In genomic region chr2:24482256-24482971, GRCh38 we compare ENCODE assay signal across 23 cellular contexts. TPM values are rescaled to one million over a fixed set of nuclear protein-coding genes. Genes with fewer than 3 reads are reported as not detected.
A peak's percentile ranks its signal among the peaks of the same experiment; 100 is the strongest.
DNase-seq lines count a peak whose midpoint lies in the region; TF ChIP-seq lines count a peak whose summit lies in the region.
"Had no signal": no experiment of that assay in that cellular context is flagged by ENCODE, and none has a peak within 500 bp of the region (broad histone marks: within the 10 kb centered on the region; RNA-seq: fewer than 3 reads in every experiment).

No MANE protein-coding gene starts in this region.

- H3K27ac Mint-ChIP-seq in neural progenitor cell (no peak overlapping the region), type B pancreatic cell (no peak overlapping the region)
- H3K27ac Mint-ChIP-seq: activated CD4-positive, alpha-beta T cell treated with anti-CD3 and anti-CD28 coated beads, Interleukin-2, amount 10 ng/mL, durations not matched to agents 7 days and 5 days; activated naive CD8-positive, alpha-beta T cell; activated T-helper 17 cell treated with anti-CD3 and anti-CD28 coated beads, Interleukin-2, amount 50 U/mL, for 72 hours; stimulated activated naive CD8-positive, alpha-beta T cell treated with anti-CD3 and anti-CD28 coated beads, Interleukin-15, Interleukin-2, amounts not matched to agents 100 ng/mL and 50 ng/mL, for 24 hours had no signal

- TF ChIP-seq CTCF in LNCaP clone FGC (IDR thresholded peaks at IDR 0.05; ENCODE audit: control insufficient read depth, extremely low read depth, insufficient read depth) (no peak), neural progenitor cell (IDR thresholded peaks at IDR 0.05) (no peak), type B pancreatic cell (conservative IDR thresholded peaks at IDR 0.05) (no peak)

- H3K4me3 Mint-ChIP-seq in neural progenitor cell (no peak overlapping the region), type B pancreatic cell (no peak overlapping the region)
- H3K4me3 Mint-ChIP-seq: activated CD4-positive, alpha-beta T cell treated with anti-CD3 and anti-CD28 coated beads, Interleukin-2, amount 10 ng/mL, durations not matched to agents 7 days and 5 days; activated naive CD8-positive, alpha-beta T cell; activated T-helper 17 cell treated with anti-CD3 and anti-CD28 coated beads, Interleukin-2, amount 50 U/mL, for 72 hours; CD4-positive, alpha-beta memory T cell; stimulated activated naive CD8-positive, alpha-beta T cell treated with anti-CD3 and anti-CD28 coated beads, Interleukin-15, Interleukin-2, amounts not matched to agents 100 ng/mL and 50 ng/mL, for 24 hours had no signal

- no peaks in the 10 kb centered on the region for H3K79me2 ChIP-seq in neural progenitor cell (ENCODE audit: low read depth)

- H3K9ac ChIP-seq in neural progenitor cell = no peak overlapping the region

- H3K4me2 ChIP-seq in neural progenitor cell = no peak overlapping the region

- H3K27ac ChIP-seq in neural progenitor cell = no peak overlapping the region
- H3K27ac ChIP-seq: gastrocnemius medialis had no signal

- H4K20me1 ChIP-seq in neural progenitor cell (ENCODE audit: low read depth) = no peaks in the 10 kb centered on the region

- H3K9me3 Mint-ChIP-seq in neural progenitor cell (peaks cover 5% of the 10 kb centered on the region), type B pancreatic cell (no peaks in the 10 kb centered on the region)

- no peaks in the 10 kb centered on the region for H3K27me3 ChIP-seq in neural progenitor cell
- H3K27me3 ChIP-seq: gastrocnemius medialis had no signal

- H2AFZ ChIP-seq in neural progenitor cell (replicated peaks) = peak overlapping the region; percentile 24

- peak; percentile 84 for DNase-seq in CD1c-positive myeloid dendritic cell (ENCODE audit: extremely low spot score)
- peak; percentile 45 for DNase-seq in LNCaP clone FGC (ENCODE audit: low read depth)
- DNase-seq in erythroblast (lab: John Stamatoyannopoulos, UW) = peak; percentile 93 to 94
- no peak for DNase-seq in neural progenitor cell (ENCODE audit: low spot score)
- no peak for DNase-seq in NCI-H446 (lab: John Stamatoyannopoulos, UW)
- no peak for DNase-seq in type B pancreatic cell (ENCODE audit: extremely low spot score, unreplicated experiment)
- DNase-seq in NCI-H2196 (lab: John Stamatoyannopoulos, UW; ENCODE audit: unreplicated experiment) = no peak
- DNase-seq: activated CD4-positive, alpha-beta T cell treated with anti-CD3 and anti-CD28 coated beads, Interleukin-2, amount 10 ng/mL, durations not matched to agents 7 days and 5 days; activated CD8-positive, alpha-beta memory T cell treated with anti-CD3 and anti-CD28 coated beads, Interleukin-2, amount 50 U/mL, for 4 hours; CD4-positive, alpha-beta memory T cell; DMS53; effector CD4-positive, alpha-beta T cell; gastrocnemius medialis; GF-D8; islet precursor cell; KG1; NCI-H187; NCI-H748 treated with DMSO at 0.1 percent for 48 hours; retina; stimulated activated CD4-positive, alpha-beta T cell treated with anti-CD3 and anti-CD28 coated beads, Interleukin-4, amount 100 ng/mL, for 24 hours had no signal

- H3K9me3 ChIP-seq in neural progenitor cell (ENCODE audit: low read depth) = no peaks in the 10 kb centered on the region
- H3K9me3 ChIP-seq: gastrocnemius medialis had no signal

- H3K4me1 Mint-ChIP-seq in neural progenitor cell = no peaks in the 10 kb centered on the region
- peaks cover 5% of the 10 kb centered on the region for H3K4me1 Mint-ChIP-seq in type B pancreatic cell (ENCODE audit: unreplicated experiment)
- H3K4me1 Mint-ChIP-seq: activated CD4-positive, alpha-beta T cell treated with anti-CD3 and anti-CD28 coated beads, Interleukin-2, amount 10 ng/mL, durations not matched to agents 7 days and 5 days; activated T-helper 17 cell treated with anti-CD3 and anti-CD28 coated beads, Interleukin-2, amount 50 U/mL, for 72 hours; CD4-positive, alpha-beta memory T cell had no signal

- no peak overlapping the region for H3K4me3 ChIP-seq in LNCaP clone FGC (ENCODE audit: low read depth, low read length)
- H3K4me3 ChIP-seq in neural progenitor cell = no peak overlapping the region
- H3K4me3 ChIP-seq: gastrocnemius medialis had no signal

- TF ChIP-seq POLR2A in erythroblast (IDR thresholded peaks at IDR 0.05; ENCODE audit: low read length) = peak; percentile 53

- no peaks in the 10 kb centered on the region for H3K36me3 ChIP-seq in neural progenitor cell
- H3K36me3 ChIP-seq: gastrocnemius medialis had no signal

- H3K4me1 ChIP-seq in neural progenitor cell = no peaks in the 10 kb centered on the region
- H3K4me1 ChIP-seq: gastrocnemius medialis had no signal

- H3K36me3 Mint-ChIP-seq in neural progenitor cell (no peaks in the 10 kb centered on the region), type B pancreatic cell (no peaks in the 10 kb centered on the region)
- H3K36me3 Mint-ChIP-seq: activated naive CD8-positive, alpha-beta T cell; CD4-positive, alpha-beta memory T cell had no signal

- H3F3A ChIP-seq in neural progenitor cell (ENCODE audit: low read depth) = no peaks in the 10 kb centered on the region

- H3K27me3 Mint-ChIP-seq in neural progenitor cell (ENCODE audit: insufficient read depth, low read depth) (peaks cover 7% of the 10 kb centered on the region), type B pancreatic cell (no peaks in the 10 kb centered on the region)
- H3K27me3 Mint-ChIP-seq: activated CD4-positive, alpha-beta T cell treated with anti-CD3 and anti-CD28 coated beads, Interleukin-2, amount 10 ng/mL, durations not matched to agents 7 days and 5 days; activated naive CD8-positive, alpha-beta T cell; activated T-helper 17 cell treated with anti-CD3 and anti-CD28 coated beads, Interleukin-2, amount 50 U/mL, for 72 hours; CD4-positive, alpha-beta memory T cell had no signal

RNA-seq across cellular contexts. Expression of gene NCOA1, which starts 8.6 kb away (rescaled TPM):
- total RNA-seq in neural progenitor cell (ENCODE audit: low replicate concordance) = 13.9 and 29.3 TPM in 2 replicates
- total RNA-seq in type B pancreatic cell (ENCODE audit: low replicate concordance) = 18.1 and 23.8 TPM in 2 replicates

Comparison
In these comparisons a context has a peak if more than half of its experiments do, and no peak if none do; other contexts are left out.
1. DNase-seq: peak in CD1c-positive myeloid dendritic cell (single experiment), LNCaP clone FGC (single experiment) and erythroblast (2 of 2); none in neural progenitor cell (single experiment), NCI-H446 (0 of 2), type B pancreatic cell (single experiment) and NCI-H2196 (single experiment).